In the genomic region with DNA sequence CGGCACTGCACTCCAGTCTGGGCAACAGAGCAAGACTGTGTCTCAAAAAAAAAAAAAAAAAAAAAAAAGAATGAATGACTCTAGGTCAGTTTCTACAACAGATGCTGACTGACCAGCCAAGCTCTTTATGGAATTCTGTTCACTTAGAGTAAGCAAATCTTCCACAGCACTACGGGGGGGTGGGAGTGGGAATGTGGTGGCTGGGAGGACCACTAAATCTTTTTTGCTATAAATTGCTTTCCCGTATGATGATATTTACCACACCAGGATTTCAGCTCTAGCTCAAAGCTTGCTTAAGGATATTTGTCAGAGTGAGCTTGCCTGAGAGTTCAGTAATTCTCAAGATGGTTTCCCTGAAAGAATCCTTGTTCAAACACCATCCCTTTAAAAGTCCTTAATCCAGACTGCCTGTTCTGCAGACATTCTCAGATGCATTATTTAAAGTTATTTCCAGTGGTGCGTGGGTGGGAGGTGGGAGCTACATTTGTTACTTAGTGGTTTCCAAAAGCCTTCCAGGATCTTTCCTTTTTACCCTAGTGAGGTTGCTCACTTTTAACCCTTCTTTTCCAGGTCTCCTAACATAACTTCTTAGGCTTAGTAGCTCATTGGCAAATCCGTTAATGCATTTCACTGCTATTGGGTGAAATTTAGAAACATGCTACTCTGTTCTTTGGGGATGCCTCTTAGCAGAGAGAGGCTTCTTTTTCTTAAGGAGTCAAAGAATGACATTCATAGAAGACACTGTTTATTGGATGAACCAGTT, we compare ENCODE assay signal across 13 cellular contexts.
DNase-seq lines count a peak whose midpoint lies in the region; ATAC-seq and TF ChIP-seq lines count a peak whose summit lies in the region.
"Had no signal": no experiment of that assay in that cellular context is flagged by ENCODE, and none has a peak within 500 bp of the region (broad histone marks: within the 10 kb centered on the region; RNA-seq: fewer than 3 reads in every experiment).

No MANE protein-coding gene starts in this region.

- H3K18ac ChIP-seq in IMR-90 (ENCODE audit: low read depth, low read length) = peak overlapping the region; percentile 22; the same call in 1 of the 2 replicates

- DNase-seq in IMR-90 (peak; percentile 65), amniotic epithelial cell (ENCODE audit: low read depth) (peak; percentile 85), NCI-H2029 (lab: John Stamatoyannopoulos, UW) (no peak)
- no peak for DNase-seq in stimulated activated CD4-positive, alpha-beta T cell treated with anti-CD3 and anti-CD28 coated beads, Interleukin-1b, Interleukin-23, amount 100 ng/mL, for 48 hours
- DNase-seq: NCI-H1436 treated with DMSO at 0.1 percent for 48 hours had no signal

- peak overlapping the region; percentile 79 to 94 (median 91) for H3K4me2 ChIP-seq in BLaER1 treated with 17β-estradiol and CSF1 and Interleukin-3, amounts not matched to agents 10 nM and 100 nM
- peak overlapping the region; percentile 56; the same call in 1 of the 2 replicates for H3K4me2 ChIP-seq in IMR-90 (ENCODE audit: low read depth, low read length)

- peak overlapping the region; percentile 56 for H2BK120ac ChIP-seq in IMR-90 (ENCODE audit: low read depth, low read length)

- TF ChIP-seq POLR2A in IMR-90 (IDR thresholded peaks at IDR 0.05; ENCODE audit: low read depth, low read length) = no peak

- peak overlapping the region; percentile 31; the same call in 1 of the 2 replicates for H3K4ac ChIP-seq in IMR-90 (ENCODE audit: low read depth, low read length)

- H3K4me3 ChIP-seq in BLaER1 treated with 17β-estradiol and CSF1 and Interleukin-3, amounts not matched to agents 10 nM and 100 nM = peak overlapping the region in 6 of 10 experiments; percentile 1 to 57 (median 50); a peak in 7 of 20 replicates
- no peak overlapping the region for H3K4me3 ChIP-seq in IMR-90 (ENCODE audit: insufficient read depth, low read depth, low read length)
- no peak overlapping the region for H3K4me3 ChIP-seq in mesodermal cell (ENCODE audit: extremely low read depth, insufficient read depth, low read length, poor library complexity, severe bottlenecking)
- H3K4me3 ChIP-seq: gastroesophageal sphincter, lung had no signal

- TF ChIP-seq RAD21 in IMR-90 (IDR thresholded peaks at IDR 0.05; ENCODE audit: low read length) = no peak

- dilution Hi-C loops in IMR-90 (cut with HindIII; ENCODE audit: low sequenced_read_pairs, unreplicated experiment) = no loop called here

- intact Hi-C loops in IMR-90 (cut with micrococcal nuclease) = loop anchor here (5.0 kb wide), 1 partner anchor 64 kb away; a partner anchor contains a TSS

- no peak overlapping the region for H3K56ac ChIP-seq in IMR-90 (ENCODE audit: extremely low read depth, insufficient read depth, low read length)

- H2AK5ac ChIP-seq in IMR-90 (ENCODE audit: low read depth, low read length) = 0 out of 2 replicates have a peak overlapping the region, but pooled peaks have one; percentile 17

- H3K79me1 ChIP-seq in IMR-90 (ENCODE audit: low read depth in 1 of 2, low read length in 2 of 2) = peaks cover 20 to 83% of the 10 kb centered on the region in 2 experiments

- WGBS in IMR-90 (ENCODE audit: extremely low coverage in 2 of 2, insufficient read length in 1 of 2), 2 experiments = no CpG with 5 or more reads among the region's 5 CpGs
- 80% methylated on average over 1 of the region's 5 CpGs; no CpG with 5 or more reads in 1 of the 2 experiments for WGBS in mesodermal cell (ENCODE audit: insufficient coverage in 2 of 2), 2 experiments

- POLR2A ChIA-PET in IMR-90 (lab: Charles Lee; ENCODE audit: unreplicated experiment) = no interaction called here

- no peak overlapping the region for H3K14ac ChIP-seq in IMR-90 (replicated peaks; ENCODE audit: low read depth, low read length)

- 0 out of 2 replicates have a peak overlapping the region, but pooled peaks have one; percentile 5 for H2BK20ac ChIP-seq in IMR-90 (ENCODE audit: low read depth, low read length)

- peak overlapping the region; percentile 29 for H2BK5ac ChIP-seq in IMR-90 (ENCODE audit: low read depth, low read length, poor library complexity, severe bottlenecking)

- ATAC-seq in IMR-90 (ENCODE audit: low read depth) (peak; percentile 18), HG03378 (IDR thresholded peaks at IDR 0.05; ENCODE audit: unreplicated experiment) (no peak), GM19452 (IDR thresholded peaks at IDR 0.05; ENCODE audit: unreplicated experiment) (no peak)
- ATAC-seq: gastroesophageal sphincter; stimulated activated effector memory CD8-positive, alpha-beta T cell treated with anti-CD3 and anti-CD28 coated beads, Interleukin-12 subunit alpha, Interleukin-12 subunit beta, amount 100 ng/mL, for 72 hours had no signal

- no peak for TF ChIP-seq CTCF in IMR-90 (conservative IDR thresholded peaks at IDR 0.05; ENCODE audit: low read depth, low read length)

- H3K9ac ChIP-seq in BLaER1 treated with 17β-estradiol and CSF1 and Interleukin-3, amounts not matched to agents 10 nM and 100 nM = peak overlapping the region in 10 of 11 experiments; percentile 31 to 86 (median 82); a peak in 20 of 22 replicates
- no peak overlapping the region for H3K9ac ChIP-seq in IMR-90 (ENCODE audit: low read depth, low read length)

- no peaks in the 10 kb centered on the region for H3K27me3 ChIP-seq in BLaER1 treated with 17β-estradiol and CSF1 and Interleukin-3, amounts not matched to agents 10 nM and 100 nM
- H3K27me3 ChIP-seq in IMR-90 (ENCODE audit: control insufficient read depth, insufficient read depth, low read length) = no peaks in the 10 kb centered on the region
- H3K27me3 ChIP-seq: neutrophil had no signal

- H2AK9ac ChIP-seq in IMR-90 (replicated peaks; ENCODE audit: low read depth, low read length, poor library complexity) = no peak overlapping the region

- peaks cover 0 to 26% (median 0%) of the 10 kb centered on the region in 11 experiments; a peak in 1 of 22 replicates for H4K20me1 ChIP-seq in BLaER1 treated with 17β-estradiol and CSF1 and Interleukin-3, amounts not matched to agents 10 nM and 100 nM
- peaks cover 14% of the 10 kb centered on the region for H4K20me1 ChIP-seq in IMR-90 (ENCODE audit: insufficient read depth, low read length)

- BruUV-seq in IMR-90 (replicated peaks; lab: Mats Ljungman, UMichigan) = no TSS peak

- no peak overlapping the region for H4K5ac ChIP-seq in IMR-90 (ENCODE audit: low read depth, low read length)

- no peaks in the 10 kb centered on the region for H3K9me3 ChIP-seq in BLaER1 treated with 17β-estradiol and CSF1 and Interleukin-3, amounts not matched to agents 10 nM and 100 nM (replicated peaks in 1 of 11)
- H3K9me3 ChIP-seq in IMR-90 (ENCODE audit: control insufficient read depth, insufficient read depth, low read length) (no peaks in the 10 kb centered on the region), mesodermal cell (ENCODE audit: control insufficient read depth, low read length) (no peaks in the 10 kb centered on the region)
- H3K9me3 ChIP-seq: gastroesophageal sphincter, neutrophil had no signal

- in situ Hi-C loops in IMR-90 (cut with MboI; ENCODE audit: low sequenced_read_pairs) = no loop called here

- CTCF ChIA-PET in IMR-90 (lab: Yijun Ruan, JAX) = interaction anchor here (1.2 to 2.0 kb wide), 2 partner anchors 9 to 11 kb away, joined by 6 to 7 read pairs; no protein-coding TSS in a partner anchor

- peaks cover 98 to 100% (median 99%) of the 10 kb centered on the region in 10 experiments for H3K4me1 ChIP-seq in BLaER1 treated with 17β-estradiol and CSF1 and Interleukin-3, amounts not matched to agents 10 nM and 100 nM
- H3K4me1 ChIP-seq in IMR-90 (ENCODE audit: control insufficient read depth, insufficient read depth, low read length) (peaks cover 31% of the 10 kb centered on the region), mesodermal cell (ENCODE audit: control insufficient read depth, insufficient read depth, low read length, poor library complexity, severe bottlenecking) (peaks cover 50% of the 10 kb centered on the region)
- H3K4me1 ChIP-seq: gastroesophageal sphincter had no signal

- peak overlapping the region; percentile 47; the same call in 1 of the 2 replicates for H3K23ac ChIP-seq in IMR-90 (ENCODE audit: low read depth, low read length)

- peak overlapping the region; percentile 59 to 99 (median 97); a peak in 21 of 22 replicates for H3K27ac ChIP-seq in BLaER1 treated with 17β-estradiol and CSF1 and Interleukin-3, amounts not matched to agents 10 nM and 100 nM
- H3K27ac ChIP-seq in IMR-90 (ENCODE audit: insufficient read depth, low read length) = peak overlapping the region; percentile 1; the same call in 1 of the 2 replicates
- H3K27ac ChIP-seq in mesodermal cell (ENCODE audit: low read depth, low read length, severe bottlenecking) = peak overlapping the region; percentile 23
- H3K27ac ChIP-seq: gastroesophageal sphincter, neutrophil had no signal

- H4K91ac ChIP-seq in IMR-90 (ENCODE audit: insufficient read depth, low read depth, low read length) = peak overlapping the region; percentile 20; the same call in 1 of the 2 replicates

- peak overlapping the region in 1 of 2 experiments; percentile 59; a peak in 1 of 4 replicates for H4K8ac ChIP-seq in IMR-90 (ENCODE audit: low read depth in 2 of 2, low read length in 2 of 2)

- no peak overlapping the region for H2BK15ac ChIP-seq in IMR-90 (ENCODE audit: low read depth, low read length)

- H2AFZ ChIP-seq in IMR-90 (replicated peaks; ENCODE audit: low read length, poor library complexity) = no peak overlapping the region

- peaks cover 0 to 37% (median 0%) of the 10 kb centered on the region in 11 experiments; a peak in 6 of 22 replicates for H3K36me3 ChIP-seq in BLaER1 treated with 17β-estradiol and CSF1 and Interleukin-3, amounts not matched to agents 10 nM and 100 nM
- H3K36me3 ChIP-seq in IMR-90 (ENCODE audit: control insufficient read depth, insufficient read depth, low read length) (no peaks in the 10 kb centered on the region), mesodermal cell (ENCODE audit: control insufficient read depth, insufficient read depth, low read length) (peaks cover 7% of the 10 kb centered on the region)
- H3K36me3 ChIP-seq: gastroesophageal sphincter, neutrophil had no signal

- H3K9me1 ChIP-seq in IMR-90 (ENCODE audit: insufficient read depth, low read length) = peaks cover 37% of the 10 kb centered on the region

TF ChIP-seq in IMR-90, 13 proteins besides CTCF, POLR2A, EP300 and RAD21 (continues in another document):
- TF ChIP-seq NFE2L2 (IDR thresholded peaks at IDR 0.05; ENCODE audit: low read depth, low read length) = no peak
- TF ChIP-seq, protein P1, sequence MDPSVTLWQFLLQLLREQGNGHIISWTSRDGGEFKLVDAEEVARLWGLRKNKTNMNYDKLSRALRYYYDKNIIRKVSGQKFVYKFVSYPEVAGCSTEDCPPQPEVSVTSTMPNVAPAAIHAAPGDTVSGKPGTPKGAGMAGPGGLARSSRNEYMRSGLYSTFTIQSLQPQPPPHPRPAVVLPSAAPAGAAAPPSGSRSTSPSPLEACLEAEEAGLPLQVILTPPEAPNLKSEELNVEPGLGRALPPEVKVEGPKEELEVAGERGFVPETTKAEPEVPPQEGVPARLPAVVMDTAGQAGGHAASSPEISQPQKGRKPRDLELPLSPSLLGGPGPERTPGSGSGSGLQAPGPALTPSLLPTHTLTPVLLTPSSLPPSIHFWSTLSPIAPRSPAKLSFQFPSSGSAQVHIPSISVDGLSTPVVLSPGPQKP (IDR thresholded peaks at IDR 0.05; ENCODE audit: borderline replicate concordance, low read depth, low read length) = no peak
- no peak for TF ChIP-seq CEBPB (IDR thresholded peaks at IDR 0.05; ENCODE audit: low read depth, low read length)
- TF ChIP-seq MXI1 (IDR thresholded peaks at IDR 0.05; ENCODE audit: borderline replicate concordance, low read depth, low read length) = no peak

Comparison
In these comparisons a context has a peak if more than half of its experiments do, and no peak if none do; other contexts are left out.
1. H3K27ac ChIP-seq: peak in every context shown above with its lines; median percentile 97 in BLaER1 treated with 17β-estradiol and CSF1 and Interleukin-3, amounts not matched to agents 10 nM and 100 nM; 23 in mesodermal cell; 1 in IMR-90.
2. H3K4me3 ChIP-seq: peak in BLaER1 treated with 17β-estradiol and CSF1 and Interleukin-3, amounts not matched to agents 10 nM and 100 nM (6 of 10); none in IMR-90 (single experiment) and mesodermal cell (single experiment).
3. DNase-seq: peak in IMR-90 (single experiment) and amniotic epithelial cell (single experiment); none in NCI-H2029 (single experiment) and stimulated activated CD4-positive, alpha-beta T cell treated with anti-CD3 and anti-CD28 coated beads, Interleukin-1b, Interleukin-23, amount 100 ng/mL, for 48 hours (single experiment).